11 cellular contexts compared by ENCODE assay signal in genomic region chr22:46761017-46761416, GRCh38. TPM values are rescaled to one million over a fixed set of nuclear protein-coding genes. Genes with fewer than 3 reads are reported as not detected.
DNase-seq lines count a peak whose midpoint lies in the region; ATAC-seq and TF ChIP-seq lines count a peak whose summit lies in the region.
"Had no signal": no experiment of that assay in that cellular context is flagged by ENCODE, and none has a peak within 500 bp of the region (broad histone marks: within the 10 kb centered on the region; RNA-seq: fewer than 3 reads in every experiment).

No MANE protein-coding gene starts in this region.

- H3K27ac Mint-ChIP-seq in activated naive CD4-positive, alpha-beta T cell treated with anti-CD3 and anti-CD28 coated beads, Interleukin-2, amount 10 ng/mL, durations not matched to agents 7 days and 5 days: peak overlapping the region; percentile 92
- H3K27ac Mint-ChIP-seq in activated CD4-positive, alpha-beta memory T cell treated with anti-CD3 and anti-CD28 coated beads for 36 hours: no peak overlapping the region

- H3K4me3 Mint-ChIP-seq in activated naive CD4-positive, alpha-beta T cell treated with anti-CD3 and anti-CD28 coated beads, Interleukin-2, amount 10 ng/mL, durations not matched to agents 7 days and 5 days: peak overlapping the region; percentile 99
- peak overlapping the region; percentile 76 for H3K4me3 Mint-ChIP-seq in activated CD4-positive, alpha-beta memory T cell treated with anti-CD3 and anti-CD28 coated beads for 36 hours

- H3K9ac ChIP-seq in iPS-20b (ENCODE audit: low read depth, low read length): peak overlapping the region; percentile 100; the same call in 1 of the 2 replicates

- H3K4me1 Mint-ChIP-seq in activated naive CD4-positive, alpha-beta T cell treated with anti-CD3 and anti-CD28 coated beads, Interleukin-2, amount 10 ng/mL, durations not matched to agents 7 days and 5 days: peaks cover 60% of the 10 kb centered on the region
- peaks cover 50% of the 10 kb centered on the region for H3K4me1 Mint-ChIP-seq in activated CD4-positive, alpha-beta memory T cell treated with anti-CD3 and anti-CD28 coated beads for 36 hours (ENCODE audit: low read depth)

- no peak for TF ChIP-seq EP300 in transverse colon (IDR thresholded peaks at IDR 0.05; ENCODE audit: low read depth)

- H3K27me3 ChIP-seq in iPS-20b (ENCODE audit: insufficient read depth, low read length) (no peaks in the 10 kb centered on the region), transverse colon (no peaks in the 10 kb centered on the region), ascending aorta (no peaks in the 10 kb centered on the region)
- H3K27me3 ChIP-seq: right lobe of liver had no signal

- no peaks in the 10 kb centered on the region for H3K27me3 Mint-ChIP-seq in activated naive CD4-positive, alpha-beta T cell treated with anti-CD3 and anti-CD28 coated beads, Interleukin-2, amount 10 ng/mL, durations not matched to agents 7 days and 5 days
- H3K27me3 Mint-ChIP-seq in activated CD4-positive, alpha-beta memory T cell treated with anti-CD3 and anti-CD28 coated beads for 36 hours: no peaks in the 10 kb centered on the region

- POLR2A ChIA-PET in activated CD4-positive, alpha-beta memory T cell treated with anti-CD3 and anti-CD28 coated beads for 36 hours (lab: Charles Lee): interaction anchor here (1.8 to 3.4 kb wide), 2 partner anchors 11 to 14 kb away, joined by 12 to 32 read pairs; no protein-coding TSS in a partner anchor

- 58 to 77% methylated on average over 2 to 6 of the region's 6 CpGs for WGBS in transverse colon (ENCODE audit: low coverage in 1 of 2), 2 donors

- peaks cover 14% of the 10 kb centered on the region for H3K9me3 ChIP-seq in iPS-20b (ENCODE audit: insufficient read depth, low read depth, low read length)
- H3K9me3 ChIP-seq in transverse colon: no peaks in the 10 kb centered on the region
- no peaks in the 10 kb centered on the region for H3K9me3 ChIP-seq in ascending aorta
- H3K9me3 ChIP-seq: right lobe of liver had no signal

- no peak for TF ChIP-seq POLR2A in transverse colon (IDR thresholded peaks at IDR 0.05)

- intact Hi-C loops in activated CD4-positive, alpha-beta memory T cell treated with anti-CD3 and anti-CD28 coated beads for 36 hours (cut with micrococcal nuclease): no loop called here
- intact Hi-C loops in transverse colon (cut with DNase I; ENCODE audit: low total_unique reads) (no loop called here), ascending aorta (cut with DNase I) (no loop called here)

- CTCF ChIA-PET in activated naive CD4-positive, alpha-beta T cell treated with anti-CD3 and anti-CD28 coated beads, Interleukin-2, amount 10 ng/mL, durations not matched to agents 7 days and 5 days (lab: Charles Lee): interaction anchor here (0.9 to 9.2 kb wide), 2 partner anchors 41 to 198 kb away, joined by 3 to 159 read pairs; no protein-coding TSS in a partner anchor
- CTCF ChIA-PET in activated CD4-positive, alpha-beta memory T cell treated with anti-CD3 and anti-CD28 coated beads for 36 hours (lab: Charles Lee): interaction anchor here (0.6 to 7.8 kb wide), 6 partner anchors 11 to 40 kb away, joined by 3 to 180 read pairs (median 15); partner anchors contain the start of gene CERK

- H3K27ac ChIP-seq in iPS-20b (ENCODE audit: low read length) (no peak overlapping the region), transverse colon (peak overlapping the region in 3 of 4 donors; percentile 90 to 98 (median 97)), ascending aorta (no peak overlapping the region)

- H3K4me3 ChIP-seq in iPS-20b (ENCODE audit: low read length) (peak overlapping the region; percentile 99; the same call in 1 of the 2 replicates), transverse colon (no peak overlapping the region), ascending aorta (peak overlapping the region in 1 of 2 donors; percentile 93)

- no peak for ATAC-seq in HG03095 (IDR thresholded peaks at IDR 0.05; ENCODE audit: unreplicated experiment)
- ATAC-seq: right lobe of liver had no signal

- no peak for DNase-seq in activated naive CD4-positive, alpha-beta T cell treated with anti-CD3 and anti-CD28 coated beads, Interleukin-2, amount 10 ng/mL, durations not matched to agents 7 days and 5 days
- DNase-seq in activated naive CD4-positive, alpha-beta T cell treated with Interleukin-2 at 50 U/mL for 16 hours: no peak
- DNase-seq in activated CD4-positive, alpha-beta memory T cell treated with anti-CD3 and anti-CD28 coated beads for 36 hours: no peak
- DNase-seq in transverse colon (no peak), NCI-H1417 treated with DMSO at 0.1 percent for 48 hours (lab: John Stamatoyannopoulos, UW) (no peak), ascending aorta (ENCODE audit: low spot score in 2 of 2) (no peak)
- DNase-seq: anterior cingulate cortex, COR-L47 had no signal

- in situ Hi-C loops in transverse colon (cut with MboI; ENCODE audit: low pct_ligation_motif_present in 1 of 4, low pct_unique_long_range_greater_than_20kb in 1 of 4, low sequenced_read_pairs in 3 of 4): loop anchor here in 1 of 4 donors (25.0 kb wide), 1 partner anchor 199 kb away; no protein-coding TSS in a partner anchor

- H3K4me1 ChIP-seq in iPS-20b (ENCODE audit: insufficient read depth, low read length) (peaks cover 5% of the 10 kb centered on the region; the same call in 1 of the 2 replicates), transverse colon (peaks cover 16 to 56% (median 33%) of the 10 kb centered on the region in 4 donors), ascending aorta (peaks cover 0 to 19% of the 10 kb centered on the region in 2 donors)

- peaks cover 23% of the 10 kb centered on the region for H3K36me3 Mint-ChIP-seq in activated naive CD4-positive, alpha-beta T cell treated with anti-CD3 and anti-CD28 coated beads, Interleukin-2, amount 10 ng/mL, durations not matched to agents 7 days and 5 days
- H3K36me3 Mint-ChIP-seq in activated CD4-positive, alpha-beta memory T cell treated with anti-CD3 and anti-CD28 coated beads for 36 hours: peaks cover 16% of the 10 kb centered on the region

- peaks cover 16% of the 10 kb centered on the region; the same call in 1 of the 2 replicates for H3K36me3 ChIP-seq in iPS-20b (ENCODE audit: insufficient read depth, low read depth, low read length)
- H3K36me3 ChIP-seq in transverse colon: no peaks in the 10 kb centered on the region
- no peaks in the 10 kb centered on the region for H3K36me3 ChIP-seq in ascending aorta
- H3K36me3 ChIP-seq: right lobe of liver had no signal

- H3K9me3 Mint-ChIP-seq in activated naive CD4-positive, alpha-beta T cell treated with anti-CD3 and anti-CD28 coated beads, Interleukin-2, amount 10 ng/mL, durations not matched to agents 7 days and 5 days: peaks cover 10% of the 10 kb centered on the region
- peaks cover 7% of the 10 kb centered on the region for H3K9me3 Mint-ChIP-seq in activated CD4-positive, alpha-beta memory T cell treated with anti-CD3 and anti-CD28 coated beads for 36 hours

- TF ChIP-seq CTCF in transverse colon (IDR thresholded peaks at IDR 0.05) (no peak), ascending aorta (IDR thresholded peaks at IDR 0.05) (no peak)

RNA-seq across cellular contexts. Expression of gene TBC1D22A, which starts 1.4 kb away (rescaled TPM):
- 10 to 100 TPM; 33.2 to 34.9 TPM for total RNA-seq in activated CD4-positive, alpha-beta memory T cell treated with anti-CD3 and anti-CD28 coated beads for 36 hours
- total RNA-seq in transverse colon: 100 to 1,000 TPM in 1 of 4 donors, 10 to 100 TPM in 3; 31.2 to 111 (median 41.8) TPM
- 87.8 TPM for total RNA-seq in ascending aorta

RNA-seq across cellular contexts. Expression of gene CERK, which starts 23.0 kb away (rescaled TPM):
- total RNA-seq in activated CD4-positive, alpha-beta memory T cell treated with anti-CD3 and anti-CD28 coated beads for 36 hours: 10 to 100 TPM; 54.4 to 55.0 TPM
- 10 to 100 TPM; 13.7 to 72.2 (median 63.5) TPM for total RNA-seq in transverse colon
- total RNA-seq in ascending aorta: 27.5 TPM

Comparison
In these comparisons a context has a peak if more than half of its experiments do, and no peak if none do; other contexts are left out.
1. H3K27ac ChIP-seq: peak in transverse colon (3 of 4); none in iPS-20b (single experiment) and ascending aorta (0 of 2).